ENCODE assay signal across 13 cellular contexts in the genomic region with DNA sequence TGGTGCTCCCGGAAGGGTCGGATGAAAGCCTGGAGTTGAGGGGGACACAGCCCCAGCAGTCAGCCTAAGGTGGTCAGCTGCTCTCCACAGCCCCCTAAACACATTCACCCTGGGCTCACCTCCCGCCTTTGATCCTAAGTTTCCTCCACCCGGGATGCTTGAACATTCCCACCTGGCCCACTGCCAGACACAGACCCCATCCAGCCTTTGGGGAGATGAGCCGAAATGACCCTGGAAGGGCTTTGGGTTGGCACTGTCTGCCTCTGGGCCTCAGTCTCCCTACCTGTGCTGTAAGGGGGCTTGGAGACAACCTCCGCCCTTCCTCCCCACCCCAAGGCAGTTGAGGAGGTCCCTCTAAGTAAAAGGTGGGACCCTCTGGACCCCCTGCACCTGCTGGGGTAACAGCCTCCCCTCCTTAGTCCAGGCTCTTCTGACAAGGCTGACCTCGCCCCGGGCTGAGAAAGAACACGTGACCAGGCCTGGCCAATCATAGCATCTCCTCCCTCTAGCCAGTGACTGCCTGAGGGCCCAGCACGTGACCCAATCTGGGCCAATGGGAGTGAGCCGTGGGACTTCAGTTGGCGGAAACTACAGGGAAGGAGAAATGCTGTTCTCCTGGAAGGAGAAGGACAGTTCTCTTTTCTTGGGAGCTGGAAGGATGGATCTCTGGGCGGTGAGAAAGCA. TPM values are rescaled to one million over a fixed set of nuclear protein-coding genes. Genes with fewer than 3 reads are reported as not detected.
DNase-seq lines count a peak whose midpoint lies in the region; ATAC-seq, FAIRE-seq and TF ChIP-seq lines count a peak whose summit lies in the region.
"Had no signal": no experiment of that assay in that cellular context is flagged by ENCODE, and none has a peak within 500 bp of the region (broad histone marks: within the 10 kb centered on the region; RNA-seq: fewer than 3 reads in every experiment).

No MANE protein-coding gene starts in this region.

- H3K36me3 Mint-ChIP-seq in CD4-positive, CD25-positive, alpha-beta regulatory T cell = peaks cover 44% of the 10 kb centered on the region
- H3K36me3 Mint-ChIP-seq in activated naive CD8-positive, alpha-beta T cell treated with anti-CD3 and anti-CD28 coated beads, Interleukin-2, amount 50 U/mL, for 24 hours (ENCODE audit: low read depth) = peaks cover 23% of the 10 kb centered on the region

- H3K4me2 ChIP-seq in parathyroid adenoma (ENCODE audit: low read length) = no peak overlapping the region

- H3K4me1 Mint-ChIP-seq in CD4-positive, CD25-positive, alpha-beta regulatory T cell = peaks cover 0 to 10% (median 3%) of the 10 kb centered on the region in 4 donors
- no peaks in the 10 kb centered on the region for H3K4me1 Mint-ChIP-seq in activated naive CD8-positive, alpha-beta T cell treated with anti-CD3 and anti-CD28 coated beads, Interleukin-2, amount 50 U/mL, for 24 hours

- H3K27ac Mint-ChIP-seq in CD4-positive, CD25-positive, alpha-beta regulatory T cell = peak overlapping the region in 2 of 3 donors; percentile 48 to 88
- H3K27ac Mint-ChIP-seq in activated naive CD8-positive, alpha-beta T cell treated with anti-CD3 and anti-CD28 coated beads, Interleukin-2, amount 50 U/mL, for 24 hours = no peak overlapping the region

- H3K4me3 Mint-ChIP-seq in CD4-positive, CD25-positive, alpha-beta regulatory T cell = no peak overlapping the region
- no peak overlapping the region for H3K4me3 Mint-ChIP-seq in activated naive CD8-positive, alpha-beta T cell treated with anti-CD3 and anti-CD28 coated beads, Interleukin-2, amount 50 U/mL, for 24 hours

- H3K27ac ChIP-seq in CD4-positive, CD25-positive, alpha-beta regulatory T cell (ENCODE audit: insufficient read depth, low read length, poor library complexity, severe bottlenecking) = no peak overlapping the region
- peak overlapping the region; percentile 99 for H3K27ac ChIP-seq in parathyroid adenoma

- no peaks in the 10 kb centered on the region for H3K27me3 ChIP-seq in CD4-positive, CD25-positive, alpha-beta regulatory T cell (ENCODE audit: control insufficient read depth, insufficient read depth, low read length)
- H3K27me3 ChIP-seq in parathyroid adenoma (ENCODE audit: control insufficient read depth, insufficient read depth, low read length) = no peaks in the 10 kb centered on the region
- H3K27me3 ChIP-seq: adrenal gland, dorsolateral prefrontal cortex had no signal

- ATAC-seq in CD4-positive, CD25-positive, alpha-beta regulatory T cell (ENCODE audit: low read depth in 2 of 2) = no peak
- peak; percentile 39 for ATAC-seq in activated naive CD8-positive, alpha-beta T cell treated with anti-CD3 and anti-CD28 coated beads, Interleukin-2, amount 50 U/mL, for 24 hours
- no peak for ATAC-seq in GM18517 (IDR thresholded peaks at IDR 0.05; ENCODE audit: unreplicated experiment)

- no peak for DNase-seq in CD4-positive, CD25-positive, alpha-beta regulatory T cell
- DNase-seq in HTR-8/SVneo (ENCODE audit: insufficient read length, low spot score) (no peak), D721Med (ENCODE audit: insufficient read length, low spot score) (no peak), kidney glomerular epithelial cell (lab: John Stamatoyannopoulos, UW) (no peak)
- no peak for DNase-seq in activated naive CD8-positive, alpha-beta T cell treated with anti-CD3 and anti-CD28 coated beads, Interleukin-2, amount 50 U/mL, for 24 hours
- no peak for DNase-seq in activated effector memory CD4-positive, alpha-beta T cell treated with Interleukin-2 at 50 U/mL for 16 hours
- DNase-seq: adrenal gland, dorsolateral prefrontal cortex, left ventricle myocardium superior, NCI-H2081 treated with DMSO at 0.1 percent for 48 hours, nucleus accumbens had no signal

- H3K36me3 ChIP-seq in CD4-positive, CD25-positive, alpha-beta regulatory T cell (ENCODE audit: control insufficient read depth, insufficient read depth, low read length) = peaks cover 77% of the 10 kb centered on the region
- no peaks in the 10 kb centered on the region for H3K36me3 ChIP-seq in parathyroid adenoma (ENCODE audit: control insufficient read depth, insufficient read depth, low read length)

- H3K79me2 ChIP-seq in parathyroid adenoma = peaks cover 41% of the 10 kb centered on the region

- H3K9me3 ChIP-seq in CD4-positive, CD25-positive, alpha-beta regulatory T cell (ENCODE audit: control insufficient read depth in 2 of 2, low read length in 2 of 2) = no peaks in the 10 kb centered on the region
- no peaks in the 10 kb centered on the region for H3K9me3 ChIP-seq in parathyroid adenoma (ENCODE audit: control insufficient read depth, low read length)
- H3K9me3 ChIP-seq: adrenal gland had no signal

- no peaks in the 10 kb centered on the region for H3K27me3 Mint-ChIP-seq in CD4-positive, CD25-positive, alpha-beta regulatory T cell
- H3K27me3 Mint-ChIP-seq in activated naive CD8-positive, alpha-beta T cell treated with anti-CD3 and anti-CD28 coated beads, Interleukin-2, amount 50 U/mL, for 24 hours = no peaks in the 10 kb centered on the region

- H3K9me3 Mint-ChIP-seq in CD4-positive, CD25-positive, alpha-beta regulatory T cell = no peaks in the 10 kb centered on the region
- no peaks in the 10 kb centered on the region for H3K9me3 Mint-ChIP-seq in activated naive CD8-positive, alpha-beta T cell treated with anti-CD3 and anti-CD28 coated beads, Interleukin-2, amount 50 U/mL, for 24 hours

- FAIRE-seq in HTR-8/SVneo (lab: Jason Lieb, UNC) = peak; percentile 80
- FAIRE-seq in D721Med (lab: Jason Lieb, UNC) = no peak

- TF ChIP-seq CTCF in parathyroid adenoma (IDR thresholded peaks at IDR 0.05) (no peak), D721Med (IDR thresholded peaks at IDR 0.05; ENCODE audit: insufficient read depth, missing control alignments) (no peak)

- H2AFZ ChIP-seq in parathyroid adenoma = no peak overlapping the region

- no peak overlapping the region for H3K9ac ChIP-seq in parathyroid adenoma

- H3K4me1 ChIP-seq in CD4-positive, CD25-positive, alpha-beta regulatory T cell (ENCODE audit: control insufficient read depth, insufficient read depth, low read length, poor library complexity, severe bottlenecking) = no peaks in the 10 kb centered on the region
- H3K4me1 ChIP-seq in parathyroid adenoma = peaks cover 59% of the 10 kb centered on the region

- no peak overlapping the region for H3K4me3 ChIP-seq in CD4-positive, CD25-positive, alpha-beta regulatory T cell (ENCODE audit: low read depth, low read length)
- H3K4me3 ChIP-seq in parathyroid adenoma (ENCODE audit: low read depth, low read length) = no peak overlapping the region
- H3K4me3 ChIP-seq: adrenal gland, dorsolateral prefrontal cortex had no signal

RNA-seq across cellular contexts. Expression of gene UBE2V1, which starts 16.9 kb away (rescaled TPM):
- total RNA-seq in CD4-positive, CD25-positive, alpha-beta regulatory T cell = 124 TPM
- 100 to 1,000 TPM; 115 to 130 (median 127) TPM for polyA plus RNA-seq in CD4-positive, CD25-positive, alpha-beta regulatory T cell

RNA-seq across cellular contexts. Expression of gene PEDS1, which starts 23.7 kb away (rescaled TPM):
- 26.4 TPM for total RNA-seq in CD4-positive, CD25-positive, alpha-beta regulatory T cell
- 10 to 100 TPM; 16.8 to 18.3 (median 17.8) TPM for polyA plus RNA-seq in CD4-positive, CD25-positive, alpha-beta regulatory T cell
